23 cellular contexts compared by ENCODE assay signal in the genomic region with DNA sequence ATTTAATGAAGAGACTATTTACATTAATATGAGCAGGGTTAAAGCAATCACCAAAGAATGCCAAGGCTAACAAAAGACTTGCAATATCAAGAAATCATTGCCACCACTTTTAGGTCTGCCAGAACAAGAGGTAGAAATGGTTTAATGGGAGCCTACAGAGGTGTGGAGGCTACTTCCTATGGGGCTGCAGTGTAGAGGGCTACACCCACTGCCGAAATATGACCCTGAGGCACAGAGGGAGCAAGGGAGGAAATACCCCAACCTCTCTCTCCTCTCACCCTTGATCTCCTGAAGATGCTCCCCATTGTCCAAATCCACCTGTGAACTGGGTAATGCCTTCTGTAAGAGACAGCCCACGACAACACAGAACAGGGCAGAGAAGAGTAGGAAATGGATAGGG.
DNase-seq lines count a peak whose midpoint lies in the region; ATAC-seq and TF ChIP-seq lines count a peak whose summit lies in the region.
"Had no signal": no experiment of that assay in that cellular context is flagged by ENCODE, and none has a peak within 500 bp of the region (broad histone marks: within the 10 kb centered on the region; RNA-seq: fewer than 3 reads in every experiment).

No MANE protein-coding gene starts in this region.

- no peak overlapping the region for H2BK20ac ChIP-seq in H9 (ENCODE audit: low read depth, low read length, poor library complexity, severe bottlenecking)

- POLR2A ChIA-PET in WTC11 (lab: Charles Lee), result no interaction called here
- POLR2A ChIA-PET in naive thymus-derived CD4-positive, alpha-beta T cell (lab: Charles Lee), result no interaction called here

- no peaks in the 10 kb centered on the region for H3K79me2 ChIP-seq in H9 (ENCODE audit: insufficient read depth, low read length)

- H3K36me3 Mint-ChIP-seq in H9 (ENCODE audit: insufficient read depth in 1 of 3, low read depth in 3 of 3) (peaks cover 0 to 7% (median 3%) of the 10 kb centered on the region in 3 experiments; a peak in 3 of 7 replicates), WTC11 (peaks cover 4% of the 10 kb centered on the region)
- no peaks in the 10 kb centered on the region for H3K36me3 Mint-ChIP-seq in naive thymus-derived CD4-positive, alpha-beta T cell
- H3K36me3 Mint-ChIP-seq: CD14-positive monocyte; CD4-positive, alpha-beta memory T cell; CD4-positive, CD25-positive, alpha-beta regulatory T cell; CD8-positive, alpha-beta memory T cell had no signal

- H3K23me2 ChIP-seq in H9 (ENCODE audit: insufficient read length, low read depth, low read length, poor library complexity, severe bottlenecking), result no peaks in the 10 kb centered on the region

- no peak overlapping the region for H3K27ac ChIP-seq in H9 (ENCODE audit: insufficient read length, low read depth, low read length)
- H3K27ac ChIP-seq in naive thymus-derived CD4-positive, alpha-beta T cell (ENCODE audit: low read depth, low read length), result no peak overlapping the region
- H3K27ac ChIP-seq: BLaER1 had no signal

- H4K91ac ChIP-seq in H9 (ENCODE audit: insufficient read length, low read depth, low read length), result no peak overlapping the region

- no peaks in the 10 kb centered on the region for H3K79me1 ChIP-seq in H9 (ENCODE audit: insufficient read depth, low read depth, low read length, poor library complexity, severe bottlenecking)

- H3K9me3 Mint-ChIP-seq in H9, result peaks cover 0 to 5% of the 10 kb centered on the region in 2 experiments; a peak in 4 of 5 replicates
- H3K9me3 Mint-ChIP-seq in WTC11, result peaks cover 11% of the 10 kb centered on the region
- peaks cover 0 to 13% (median 7%) of the 10 kb centered on the region in 11 donors for H3K9me3 Mint-ChIP-seq in naive thymus-derived CD4-positive, alpha-beta T cell

- H3K4me1 Mint-ChIP-seq in H9, result peaks cover 15 to 18% of the 10 kb centered on the region in 2 experiments
- H3K4me1 Mint-ChIP-seq in WTC11, result peaks cover 20% of the 10 kb centered on the region
- no peaks in the 10 kb centered on the region for H3K4me1 Mint-ChIP-seq in naive thymus-derived CD4-positive, alpha-beta T cell
- H3K4me1 Mint-ChIP-seq: CD14-positive monocyte; CD4-positive, alpha-beta memory T cell; CD4-positive, CD25-positive, alpha-beta regulatory T cell; CD8-positive, alpha-beta memory T cell had no signal

- no peak overlapping the region for H2BK120ac ChIP-seq in H9 (ENCODE audit: low read depth, low read length, poor library complexity, severe bottlenecking)

- H3K36me3 ChIP-seq in naive thymus-derived CD4-positive, alpha-beta T cell (ENCODE audit: control insufficient read depth in 2 of 3, insufficient read depth in 3 of 3, low read length in 3 of 3), result no peaks in the 10 kb centered on the region
- H3K36me3 ChIP-seq: BE2C, BLaER1 had no signal

- no peak overlapping the region for H3K4ac ChIP-seq in H9 (ENCODE audit: low read depth, low read length)

- H2BK12ac ChIP-seq in H9 (ENCODE audit: insufficient read length, low read depth, low read length), result no peak overlapping the region

- H3K4me2 ChIP-seq in H9 (ENCODE audit: insufficient read depth, insufficient read length, low read length), result no peak overlapping the region
- H3K4me2 ChIP-seq: BLaER1 had no signal

- no peak overlapping the region for H3K23ac ChIP-seq in H9 (ENCODE audit: insufficient read length, low read depth, low read length)

- no peaks in the 10 kb centered on the region for H3K27me3 Mint-ChIP-seq in H9 (ENCODE audit: low read depth)
- no peaks in the 10 kb centered on the region; the same call in 1 of the 2 replicates for H3K27me3 Mint-ChIP-seq in WTC11 (ENCODE audit: low read depth)
- H3K27me3 Mint-ChIP-seq in naive thymus-derived CD4-positive, alpha-beta T cell, result peaks cover 0 to 49% (median 27%) of the 10 kb centered on the region in 5 donors

- H3K18ac ChIP-seq in H9 (ENCODE audit: insufficient read length, low read depth, low read length), result no peak overlapping the region

- H3T11ph ChIP-seq in H9 (ENCODE audit: low read length), result no peak overlapping the region

- no peak overlapping the region for H3K4me3 Mint-ChIP-seq in H9
- no peak overlapping the region for H3K4me3 Mint-ChIP-seq in WTC11
- no peak overlapping the region for H3K4me3 Mint-ChIP-seq in naive thymus-derived CD4-positive, alpha-beta T cell
- H3K4me3 Mint-ChIP-seq: CD14-positive monocyte; CD4-positive, alpha-beta memory T cell; CD4-positive, CD25-positive, alpha-beta regulatory T cell; CD8-positive, alpha-beta memory T cell had no signal

- WGBS in H9 (ENCODE audit: extremely low coverage, insufficient read length, low lambda C conversion rate), result no CpG with 5 or more reads among the region's 2 CpGs

- DNase-seq in H9 (peak; percentile 10), WTC11 (ENCODE audit: low spot score) (no peak), islet precursor cell (peak; percentile 17), sciatic nerve (ENCODE audit: low spot score) (no peak), NCI-H2029 treated with DMSO at 0.1 percent for 48 hours (lab: John Stamatoyannopoulos, UW) (no peak)
- no peak for DNase-seq in naive thymus-derived CD4-positive, alpha-beta T cell
- DNase-seq: 8988T; ACHN; BE2C; C1 segment of cervical spinal cord; CD4-positive, alpha-beta memory T cell; CD4-positive, CD25-positive, alpha-beta regulatory T cell; CD8-positive, alpha-beta memory T cell; COR-L47; DMS 273 treated with DMSO at 0.1 percent for 48 hours; DMS153; DMS53; DMS79; GF-D8 had no signal

- no peaks in the 10 kb centered on the region for H4K20me1 ChIP-seq in H9 (ENCODE audit: control insufficient read depth, insufficient read depth, insufficient read length)
- H4K20me1 ChIP-seq: BLaER1 had no signal

- no peak overlapping the region for H2BK5ac ChIP-seq in H9 (ENCODE audit: insufficient read length, low read length)

- H3K9ac ChIP-seq in H9 (ENCODE audit: extremely low read depth, insufficient read length, low read length), result no peak overlapping the region
- H3K9ac ChIP-seq: BLaER1 had no signal

- no peak overlapping the region for H3K4me3 ChIP-seq in naive thymus-derived CD4-positive, alpha-beta T cell (ENCODE audit: low read length)
- H3K4me3 ChIP-seq: BLaER1 had no signal

- no peak overlapping the region for H3K27ac Mint-ChIP-seq in H9
- no peak overlapping the region for H3K27ac Mint-ChIP-seq in WTC11
- H3K27ac Mint-ChIP-seq in naive thymus-derived CD4-positive, alpha-beta T cell, result no peak overlapping the region
- H3K27ac Mint-ChIP-seq: CD14-positive monocyte; CD4-positive, alpha-beta memory T cell; CD8-positive, alpha-beta memory T cell had no signal

- no peaks in the 10 kb centered on the region for H3K9me3 ChIP-seq in H9 (ENCODE audit: control insufficient read depth, low read depth, low read length)
- H3K9me3 ChIP-seq in naive thymus-derived CD4-positive, alpha-beta T cell (ENCODE audit: control insufficient read depth in 2 of 3, low read length in 3 of 3), result no peaks in the 10 kb centered on the region
- H3K9me3 ChIP-seq: BE2C had no signal

- no peak for TF ChIP-seq CTCF in H9 (conservative IDR thresholded peaks at IDR 0.05)
- no peak for TF ChIP-seq CTCF in WTC11 (IDR thresholded peaks at IDR 0.05)

- no peak overlapping the region for H4K5ac ChIP-seq in H9 (ENCODE audit: insufficient read length, low read depth, low read length)

- CTCF ChIA-PET in WTC11 (lab: Charles Lee), result interaction anchor here (1.0 kb wide), 1 partner anchor 141 kb away, joined by 3 read pairs; no protein-coding TSS in a partner anchor
- CTCF ChIA-PET in naive thymus-derived CD4-positive, alpha-beta T cell (lab: Charles Lee), result no interaction called here

- H3K4me1 ChIP-seq in H9 (ENCODE audit: insufficient read depth, low read length), result peaks cover 3% of the 10 kb centered on the region; the same call in 1 of the 2 replicates
- no peaks in the 10 kb centered on the region for H3K4me1 ChIP-seq in naive thymus-derived CD4-positive, alpha-beta T cell (ENCODE audit: control insufficient read depth in 2 of 2, insufficient read depth in 2 of 2, low read length in 2 of 2)
- H3K4me1 ChIP-seq: BE2C, BLaER1 had no signal

- intact Hi-C loops in sciatic nerve (cut with DNase I), result no loop called here
- intact Hi-C loops in naive thymus-derived CD4-positive, alpha-beta T cell (cut with micrococcal nuclease), result no loop called here

- no peak overlapping the region for H2BK15ac ChIP-seq in H9 (ENCODE audit: low read depth, low read length)

- H2AK5ac ChIP-seq in H9 (ENCODE audit: insufficient read length, low read length), result no peak overlapping the region

- no peak overlapping the region for H2AFZ ChIP-seq in H9 (ENCODE audit: low read length)

- H3K56ac ChIP-seq in H9 (ENCODE audit: insufficient read length, low read depth, low read length), result no peak overlapping the region

- ATAC-seq in WTC11 (peak; percentile 60), sciatic nerve (peak; percentile 43), HG02973 (IDR thresholded peaks at IDR 0.05; ENCODE audit: unreplicated experiment) (no peak), HG03378 (IDR thresholded peaks at IDR 0.05; ENCODE audit: unreplicated experiment) (no peak)
- ATAC-seq in naive thymus-derived CD4-positive, alpha-beta T cell, result no peak

- H3K14ac ChIP-seq in H9 (ENCODE audit: insufficient read depth, low read length), result no peak overlapping the region

- H4K8ac ChIP-seq in H9 (replicated peaks; ENCODE audit: insufficient read length, low read depth, low read length), result no peak overlapping the region

- no peaks in the 10 kb centered on the region for H3K27me3 ChIP-seq in H9 (ENCODE audit: insufficient read depth, low read length)
- no peaks in the 10 kb centered on the region for H3K27me3 ChIP-seq in naive thymus-derived CD4-positive, alpha-beta T cell (ENCODE audit: control insufficient read depth in 2 of 2, insufficient read depth in 2 of 2, low read length in 2 of 2)
- H3K27me3 ChIP-seq: BE2C, BLaER1 had no signal

TF ChIP-seq in WTC11, 78 proteins besides CTCF, POLR2A, EP300 and RAD21 (continues in another document):
- TF ChIP-seq SMAD3 (CRISPR knock-in tag; IDR thresholded peaks at IDR 0.05; ENCODE audit: borderline replicate concordance) (no peak), ZBTB21 (CRISPR knock-in tag; IDR thresholded peaks at IDR 0.05; ENCODE audit: borderline replicate concordance) (no peak), ESRRA (CRISPR knock-in tag; IDR thresholded peaks at IDR 0.05; ENCODE audit: borderline replicate concordance) (no peak), NR3C1 (CRISPR knock-in tag; conservative IDR thresholded peaks at IDR 0.05; ENCODE audit: low read depth) (no peak)
- TF ChIP-seq, protein P1, sequence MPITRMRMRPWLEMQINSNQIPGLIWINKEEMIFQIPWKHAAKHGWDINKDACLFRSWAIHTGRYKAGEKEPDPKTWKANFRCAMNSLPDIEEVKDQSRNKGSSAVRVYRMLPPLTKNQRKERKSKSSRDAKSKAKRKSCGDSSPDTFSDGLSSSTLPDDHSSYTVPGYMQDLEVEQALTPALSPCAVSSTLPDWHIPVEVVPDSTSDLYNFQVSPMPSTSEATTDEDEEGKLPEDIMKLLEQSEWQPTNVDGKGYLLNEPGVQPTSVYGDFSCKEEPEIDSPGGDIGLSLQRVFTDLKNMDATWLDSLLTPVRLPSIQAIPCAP (CRISPR knock-in tag; IDR thresholded peaks at IDR 0.05), result no peak

Comparison
In these comparisons a context has a peak if more than half of its experiments do, and no peak if none do; other contexts are left out.
1. DNase-seq: peak in H9 (single experiment) and islet precursor cell (single experiment); none in WTC11 (single experiment), sciatic nerve (single experiment), naive thymus-derived CD4-positive, alpha-beta T cell (0 of 9) and NCI-H2029 treated with DMSO at 0.1 percent for 48 hours (single experiment).
2. ATAC-seq: peak in WTC11 (single experiment) and sciatic nerve (single experiment); none in naive thymus-derived CD4-positive, alpha-beta T cell (single experiment), HG02973 (single experiment) and HG03378 (single experiment).